Comparison of ENCODE assay signal across 10 cellular contexts in genomic region chr11:117621226-117621625, GRCh38.
DNase-seq lines count a peak whose midpoint lies in the region; ATAC-seq, FAIRE-seq and TF ChIP-seq lines count a peak whose summit lies in the region.
"Had no signal": no experiment of that assay in that cellular context is flagged by ENCODE, and none has a peak within 500 bp of the region (broad histone marks: within the 10 kb centered on the region; RNA-seq: fewer than 3 reads in every experiment).

No MANE protein-coding gene starts in this region.

- H2BK20ac ChIP-seq in IMR-90 (ENCODE audit: low read depth, low read length), result no peak overlapping the region

- H4K20me1 ChIP-seq in SK-N-SH (ENCODE audit: insufficient read depth), result no peaks in the 10 kb centered on the region
- H4K20me1 ChIP-seq in IMR-90 (ENCODE audit: insufficient read depth, low read length), result no peaks in the 10 kb centered on the region
- H4K20me1 ChIP-seq in K562 (replicated peaks; ENCODE audit: control insufficient read depth, insufficient read depth, low read length), result no peaks in the 10 kb centered on the region

- no peak overlapping the region for H3K27ac ChIP-seq in SK-N-SH (ENCODE audit: low read depth in 2 of 2, low read length in 1 of 2)
- H3K27ac ChIP-seq in IMR-90 (ENCODE audit: insufficient read depth, low read length), result no peak overlapping the region
- no peak overlapping the region for H3K27ac ChIP-seq in K562 (ENCODE audit: extremely low read depth, low read depth, low read length)
- no peak overlapping the region for H3K27ac ChIP-seq in transverse colon

- H4K8ac ChIP-seq in IMR-90 (ENCODE audit: low read depth in 2 of 2, low read length in 2 of 2), result no peak overlapping the region

- H3K4me1 ChIP-seq in SK-N-SH (ENCODE audit: control insufficient read depth in 1 of 2, insufficient read depth in 2 of 2, low read depth in 1 of 2, low read length in 1 of 2) (peaks cover 0 to 8% of the 10 kb centered on the region in 2 experiments; a peak in 1 of 4 replicates), IMR-90 (ENCODE audit: control insufficient read depth, insufficient read depth, low read length) (no peaks in the 10 kb centered on the region), K562 (replicated peaks in 1 of 2; ENCODE audit: control insufficient read depth in 2 of 2, insufficient read depth in 2 of 2, low read length in 2 of 2) (no peaks in the 10 kb centered on the region), transverse colon (no peaks in the 10 kb centered on the region)

- peak; percentile 62 for FAIRE-seq in K562 (lab: Jason Lieb, UNC)

- H3K4ac ChIP-seq in IMR-90 (ENCODE audit: low read depth, low read length), result no peak overlapping the region

- H2BK5ac ChIP-seq in IMR-90 (ENCODE audit: low read depth, low read length, poor library complexity, severe bottlenecking), result no peak overlapping the region

- no peaks in the 10 kb centered on the region for H3K79me2 ChIP-seq in SK-N-SH (ENCODE audit: insufficient read depth)
- H3K79me2 ChIP-seq in K562 (ENCODE audit: control insufficient read depth, insufficient read depth, low read length), result no peaks in the 10 kb centered on the region

- H3K4me3 ChIP-seq in SK-N-SH (ENCODE audit: low read depth in 2 of 2, low read length in 1 of 2) (no peak overlapping the region), IMR-90 (ENCODE audit: insufficient read depth, low read depth, low read length) (no peak overlapping the region), K562 (no peak overlapping the region), transverse colon (no peak overlapping the region)

- H3K4me2 ChIP-seq in SK-N-SH (no peak overlapping the region), IMR-90 (ENCODE audit: low read depth, low read length) (no peak overlapping the region), K562 (ENCODE audit: insufficient read depth, low read length) (no peak overlapping the region)

- H3K9me2 ChIP-seq in SK-N-SH, result no peaks in the 10 kb centered on the region

- no peaks in the 10 kb centered on the region for H3K79me1 ChIP-seq in IMR-90 (ENCODE audit: low read depth in 1 of 2, low read length in 2 of 2)

- H3K36me3 ChIP-seq in SK-N-SH (replicated peaks in 1 of 2; ENCODE audit: control insufficient read depth in 1 of 2, insufficient read depth in 2 of 2, low read length in 1 of 2) (no peaks in the 10 kb centered on the region), IMR-90 (ENCODE audit: control insufficient read depth, insufficient read depth, low read length) (no peaks in the 10 kb centered on the region), K562 (ENCODE audit: control insufficient read depth, insufficient read depth, low read length) (no peaks in the 10 kb centered on the region), transverse colon (no peaks in the 10 kb centered on the region)

- H3K56ac ChIP-seq in IMR-90 (ENCODE audit: extremely low read depth, insufficient read depth, low read length), result no peak overlapping the region

- H2BK15ac ChIP-seq in IMR-90 (ENCODE audit: low read depth, low read length), result no peak overlapping the region

- H3K9me1 ChIP-seq in IMR-90 (ENCODE audit: insufficient read depth, low read length), result no peaks in the 10 kb centered on the region
- no peaks in the 10 kb centered on the region for H3K9me1 ChIP-seq in K562 (ENCODE audit: control insufficient read depth, insufficient read depth, low read length)

- H2AK9ac ChIP-seq in IMR-90 (replicated peaks; ENCODE audit: low read depth, low read length, poor library complexity), result no peak overlapping the region

- H3K23ac ChIP-seq in IMR-90 (ENCODE audit: low read depth, low read length), result no peak overlapping the region

- intact Hi-C loops in IMR-90 (cut with micrococcal nuclease), result loop anchor here (1.0 to 10.0 kb wide), 2 partner anchors 195 to 386 kb away; partner anchors contain the start of genes PCSK7 and RNF214
- intact Hi-C loops in K562 (cut with micrococcal nuclease), result loop anchor here (2.0 kb wide), 1 partner anchor 194 kb away; no protein-coding TSS in a partner anchor
- intact Hi-C loops in transverse colon (cut with DNase I; ENCODE audit: low total_unique reads), result no loop called here

- TF ChIP-seq POLR2A in IMR-90 (IDR thresholded peaks at IDR 0.05; ENCODE audit: low read depth, low read length) (no peak), K562 (conservative IDR thresholded peaks at IDR 0.05) (no peak), transverse colon (IDR thresholded peaks at IDR 0.05) (no peak)

- H2BK120ac ChIP-seq in IMR-90 (ENCODE audit: low read depth, low read length), result no peak overlapping the region

- POLR2A ChIA-PET in SK-N-SH (lab: Yijun Ruan, JAX) (no interaction called here), IMR-90 (lab: Charles Lee; ENCODE audit: unreplicated experiment) (no interaction called here), K562 (lab: Yijun Ruan, JAX) (interaction anchor here (0.7 to 0.9 kb wide), 2 partner anchors 8 to 10 kb away, joined by 3 read pairs; no protein-coding TSS in a partner anchor)

- BruUV-seq in IMR-90 (replicated peaks; lab: Mats Ljungman, UMichigan), result no TSS peak
- no TSS peak for BruUV-seq in K562 (replicated peaks; lab: Mats Ljungman, UMichigan)

- no peak overlapping the region for H3K27ac Mint-ChIP-seq in nephron progenitor cell
- no peak overlapping the region for H3K27ac Mint-ChIP-seq in T-helper 2 cell treated with Interferon-gamma antibody and Interleukin-4, amounts not matched to agents 5 μg/mL and 100 μg/mL, for 36 hours

- dilution Hi-C loops in IMR-90 (cut with HindIII; ENCODE audit: low sequenced_read_pairs, unreplicated experiment), result no loop called here

- DNase-seq in SK-N-SH (no peak), IMR-90 (peak; percentile 18), K562 (ENCODE audit: extremely low read depth in 1 of 4, low spot score in 3 of 4) (peak; percentile 16 to 61 (median 40)), nephron progenitor cell (no peak), NCI-H1694 treated with DMSO at 0.1 percent for 48 hours (lab: John Stamatoyannopoulos, UW) (no peak), transverse colon (no peak)
- DNase-seq in T-helper 2 cell treated with Interferon-gamma antibody and Interleukin-4, amounts not matched to agents 5 μg/mL and 100 μg/mL, for 36 hours (ENCODE audit: low spot score), result no peak
- DNase-seq: COR-L47, Right ventricle myocardium superior had no signal

- no peaks in the 10 kb centered on the region for H3F3A ChIP-seq in SK-N-SH (replicated peaks; ENCODE audit: insufficient read depth)

- TF ChIP-seq EP300 in SK-N-SH (IDR thresholded peaks at IDR 0.05; ENCODE audit: borderline replicate concordance in 1 of 2, low read depth in 1 of 2, low read length in 1 of 2) (no peak), K562 (IDR thresholded peaks at IDR 0.05; ENCODE audit: low read length) (no peak), transverse colon (IDR thresholded peaks at IDR 0.05; ENCODE audit: low read depth) (no peak)

- H3K27me3 Mint-ChIP-seq in nephron progenitor cell (ENCODE audit: low read depth, poor library complexity), result peaks cover 48% of the 10 kb centered on the region
- no peaks in the 10 kb centered on the region for H3K27me3 Mint-ChIP-seq in T-helper 2 cell treated with Interferon-gamma antibody and Interleukin-4, amounts not matched to agents 5 μg/mL and 100 μg/mL, for 36 hours (ENCODE audit: low read depth)

- no peak overlapping the region for H2AFZ ChIP-seq in SK-N-SH (ENCODE audit: low read depth)
- H2AFZ ChIP-seq in IMR-90 (replicated peaks; ENCODE audit: low read length, poor library complexity), result no peak overlapping the region
- no peak overlapping the region for H2AFZ ChIP-seq in K562 (ENCODE audit: low read depth, low read length)

- H3K9me3 ChIP-seq in SK-N-SH (peaks cover 4% of the 10 kb centered on the region; the same call in 1 of the 2 replicates), IMR-90 (ENCODE audit: control insufficient read depth, insufficient read depth, low read length) (no peaks in the 10 kb centered on the region), K562 (replicated peaks; ENCODE audit: control insufficient read depth, insufficient read depth, low read depth, low read length) (no peaks in the 10 kb centered on the region), transverse colon (peaks cover 0 to 3% of the 10 kb centered on the region in 2 donors)

- H3K27me3 ChIP-seq in SK-N-SH (ENCODE audit: insufficient read depth) (0 out of 2 replicates have a peak, but pooled peaks cover 4% of the 10 kb centered on the region), IMR-90 (ENCODE audit: control insufficient read depth, insufficient read depth, low read length) (peaks cover 3% of the 10 kb centered on the region), K562 (ENCODE audit: control insufficient read depth in 2 of 2, insufficient read depth in 2 of 2, low read length in 2 of 2) (peaks cover 0 to 11% of the 10 kb centered on the region in 2 experiments; a peak in 2 of 5 replicates), transverse colon (no peaks in the 10 kb centered on the region)

- TF ChIP-seq CTCF in SK-N-SH (IDR thresholded peaks at IDR 0.05) (peak; percentile 57), IMR-90 (conservative IDR thresholded peaks at IDR 0.05; ENCODE audit: low read depth, low read length) (peak; percentile 61), K562 (IDR thresholded peaks at IDR 0.05 in 2 of 3, conservative IDR thresholded peaks at IDR 0.05 in 1 of 3; ENCODE audit: insufficient read depth in 2 of 3, low read depth in 1 of 3, low read length in 3 of 3) (peak; percentile 43 to 63 (median 57); a peak in 5 of 6 replicates), nephron progenitor cell (IDR thresholded peaks at IDR 0.05) (peak; percentile 20), transverse colon (IDR thresholded peaks at IDR 0.05) (peak in 1 of 5 experiments; percentile 27)

- H3K36me3 Mint-ChIP-seq in nephron progenitor cell (ENCODE audit: low read depth), result no peaks in the 10 kb centered on the region
- peaks cover 1% of the 10 kb centered on the region for H3K36me3 Mint-ChIP-seq in T-helper 2 cell treated with Interferon-gamma antibody and Interleukin-4, amounts not matched to agents 5 μg/mL and 100 μg/mL, for 36 hours (ENCODE audit: low read depth)

- H3K4me1 Mint-ChIP-seq in nephron progenitor cell, result peaks cover 12% of the 10 kb centered on the region
- H3K4me1 Mint-ChIP-seq in T-helper 2 cell treated with Interferon-gamma antibody and Interleukin-4, amounts not matched to agents 5 μg/mL and 100 μg/mL, for 36 hours (ENCODE audit: low read depth), result no peaks in the 10 kb centered on the region

- H4K5ac ChIP-seq in IMR-90 (ENCODE audit: low read depth, low read length), result no peak overlapping the region

- H3K14ac ChIP-seq in IMR-90 (replicated peaks; ENCODE audit: low read depth, low read length), result no peak overlapping the region

- H2AK5ac ChIP-seq in IMR-90 (ENCODE audit: low read depth, low read length), result no peak overlapping the region

- H3K9ac ChIP-seq in SK-N-SH (no peak overlapping the region), IMR-90 (ENCODE audit: low read depth, low read length) (no peak overlapping the region), K562 (ENCODE audit: insufficient read depth in 1 of 2, low read depth in 2 of 2, low read length in 2 of 2) (no peak overlapping the region)

- no peak overlapping the region for H3K4me3 Mint-ChIP-seq in nephron progenitor cell
- no peak overlapping the region for H3K4me3 Mint-ChIP-seq in T-helper 2 cell treated with Interferon-gamma antibody and Interleukin-4, amounts not matched to agents 5 μg/mL and 100 μg/mL, for 36 hours

- H3K18ac ChIP-seq in IMR-90 (ENCODE audit: low read depth, low read length), result no peak overlapping the region

- H4K91ac ChIP-seq in IMR-90 (ENCODE audit: insufficient read depth, low read depth, low read length), result no peak overlapping the region

- ATAC-seq in SK-N-SH treated with all-trans-retinoic acid at 6 μM for 48 hours (no peak), IMR-90 (ENCODE audit: low read depth) (peak; percentile 48; the same call in 1 of the 2 replicates), K562 (no peak)

- TF ChIP-seq RAD21 in SK-N-SH (IDR thresholded peaks at IDR 0.05; ENCODE audit: low read length) (peak; percentile 18; the same call in 1 of the 2 replicates), IMR-90 (IDR thresholded peaks at IDR 0.05; ENCODE audit: low read length) (peak; percentile 49), K562 (CRISPR knock-in tag; conservative IDR thresholded peaks at IDR 0.05 in 1 of 2, IDR thresholded peaks at IDR 0.05 in 1 of 2) (peak in 1 of 2 experiments; percentile 45; a peak in 2 of 4 replicates)

- peaks cover 7% of the 10 kb centered on the region for H3K9me3 Mint-ChIP-seq in nephron progenitor cell
- peaks cover 8% of the 10 kb centered on the region for H3K9me3 Mint-ChIP-seq in T-helper 2 cell treated with Interferon-gamma antibody and Interleukin-4, amounts not matched to agents 5 μg/mL and 100 μg/mL, for 36 hours

- CTCF ChIA-PET in SK-N-SH (lab: Yijun Ruan, JAX), result interaction anchor here (0.7 to 3.0 kb wide), 15 partner anchors 9 to 196 kb away, joined by 3 to 22 read pairs (median 4); no protein-coding TSS in a partner anchor
- CTCF ChIA-PET in IMR-90 (lab: Yijun Ruan, JAX), result interaction anchor here (0.9 to 1.5 kb wide), 5 partner anchors 9 to 195 kb away, joined by 4 to 8 read pairs (median 6); no protein-coding TSS in a partner anchor
- CTCF ChIA-PET in K562 (lab: Yijun Ruan, JAX; ENCODE audit: low intra/inter-chr PET ratio), result no interaction called here

- in situ Hi-C loops in IMR-90 (cut with MboI; ENCODE audit: low sequenced_read_pairs), result no loop called here
- in situ Hi-C loops in K562 (cut with MboI), result no loop called here
- in situ Hi-C loops in transverse colon (cut with MboI; ENCODE audit: low pct_ligation_motif_present in 1 of 4, low pct_unique_long_range_greater_than_20kb in 1 of 4, low sequenced_read_pairs in 3 of 4), result no loop called here

Comparison
In these comparisons a context has a peak if more than half of its experiments do, and no peak if none do; other contexts are left out.
1. DNase-seq: peak in IMR-90 (single experiment) and K562 (4 of 4); none in SK-N-SH (single experiment), nephron progenitor cell (single experiment), NCI-H1694 treated with DMSO at 0.1 percent for 48 hours (single experiment), transverse colon (single experiment) and T-helper 2 cell treated with Interferon-gamma antibody and Interleukin-4, amounts not matched to agents 5 μg/mL and 100 μg/mL, for 36 hours (single experiment).
2. Of the 27 proteins assayed by ChIP-seq in both K562 and SK-N-SH: peak only in K562: none; only in SK-N-SH: none; in both: CTCF; in neither: 25; mixed calls (peak in some experiments, not most) for 1.